Comparison of ENCODE assay signal across 9 cellular contexts in genomic region chr3:151875759-151876158, GRCh38.
DNase-seq lines count a peak whose midpoint lies in the region; ATAC-seq and TF ChIP-seq lines count a peak whose summit lies in the region.
"Had no signal": no experiment of that assay in that cellular context is flagged by ENCODE, and none has a peak within 500 bp of the region (broad histone marks: within the 10 kb centered on the region; RNA-seq: fewer than 3 reads in every experiment).

No MANE protein-coding gene starts in this region.

- peak overlapping the region; percentile 35; the same call in 1 of the 2 replicates for H3K9ac ChIP-seq in OCI-LY3 (ENCODE audit: low read length)

- no peaks in the 10 kb centered on the region for H3K9me3 Mint-ChIP-seq in nephron
- H3K9me3 Mint-ChIP-seq: neural crest cell had no signal

- H3K4me2 ChIP-seq in OCI-LY3 (ENCODE audit: low read length), result peak overlapping the region; percentile 76

- peak overlapping the region; percentile 64 to 88 (median 84) for H3K4me3 Mint-ChIP-seq in nephron
- H3K4me3 Mint-ChIP-seq: neural crest cell had no signal

- H3K4me3 ChIP-seq in OCI-LY3 (ENCODE audit: low read length), result peak overlapping the region; percentile 48

- no peaks in the 10 kb centered on the region for H3K27me3 Mint-ChIP-seq in nephron (ENCODE audit: low read depth)

- peak overlapping the region; percentile 65 to 73 (median 68) for H3K27ac Mint-ChIP-seq in nephron

- H4K20me1 ChIP-seq in OCI-LY3 (ENCODE audit: insufficient read depth, low read length), result no peaks in the 10 kb centered on the region

- peaks cover 9% of the 10 kb centered on the region for H3K4me1 Mint-ChIP-seq in nephron

- ATAC-seq in GM19023 (IDR thresholded peaks at IDR 0.05; ENCODE audit: unreplicated experiment), result peak; percentile 44
- peak; percentile 40 for ATAC-seq in HG02885 (IDR thresholded peaks at IDR 0.05; ENCODE audit: poor library complexity, unreplicated experiment)

- H3K79me2 ChIP-seq in OCI-LY3 (ENCODE audit: low read length), result no peaks in the 10 kb centered on the region

- TF ChIP-seq CTCF in OCI-LY3 (IDR thresholded peaks at IDR 0.05; ENCODE audit: low read depth, low read length) (no peak), nephron (IDR thresholded peaks at IDR 0.05; ENCODE audit: unreplicated experiment in 3 of 3) (no peak)

- H2AFZ ChIP-seq in OCI-LY3 (ENCODE audit: low read depth, low read length), result peak overlapping the region; percentile 94

- H3K36me3 ChIP-seq in OCI-LY3 (replicated peaks; ENCODE audit: low read depth, low read length), result no peaks in the 10 kb centered on the region

- no peaks in the 10 kb centered on the region for H3K27me3 ChIP-seq in OCI-LY3 (ENCODE audit: low read depth, low read length)

- H3K9me3 ChIP-seq in OCI-LY3 (ENCODE audit: insufficient read depth, low read length), result no peaks in the 10 kb centered on the region

- H3K4me1 ChIP-seq in OCI-LY3 (ENCODE audit: low read length), result peaks cover 63% of the 10 kb centered on the region

- DNase-seq in caudate nucleus (lab: John Stamatoyannopoulos, UW), result no peak
- no peak for DNase-seq in retina
- DNase-seq in NCI-H1105 treated with DMSO at 0.1 percent for 48 hours (lab: John Stamatoyannopoulos, UW), result no peak
- DNase-seq in T1000 (lab: John Stamatoyannopoulos, UW), result no peak

- peak overlapping the region; percentile 29 for H3K27ac ChIP-seq in OCI-LY3 (ENCODE audit: low read length)
- H3K27ac ChIP-seq in caudate nucleus (ENCODE audit: low read depth, low read length), result no peak overlapping the region

- H3K36me3 Mint-ChIP-seq in nephron (ENCODE audit: low read depth), result no peaks in the 10 kb centered on the region
